1 cellular context compared by ENCODE assay signal in the genomic region with DNA sequence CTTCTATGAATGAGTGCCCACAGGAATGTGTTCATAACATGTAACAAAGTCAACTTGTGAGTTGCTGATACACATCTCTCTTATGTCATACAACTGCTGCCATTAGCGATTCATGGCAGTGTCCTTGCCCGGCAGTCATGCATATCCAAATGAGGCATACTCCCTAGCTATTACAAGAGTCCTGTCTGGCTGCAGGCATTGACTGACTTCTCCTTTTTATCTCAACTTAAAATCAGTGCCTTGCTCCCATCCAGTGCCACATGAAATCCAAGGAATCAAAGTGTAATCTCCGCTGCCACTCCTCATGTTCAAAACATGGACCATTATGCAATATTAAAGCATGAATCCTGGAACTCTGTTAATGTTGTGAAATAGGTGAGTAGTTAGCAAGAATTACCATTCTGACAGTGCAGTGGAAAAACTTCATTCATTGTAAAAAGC.
TF ChIP-seq lines count a peak whose summit lies in the region.

No MANE protein-coding gene starts in this region.

TF ChIP-seq in GM12878, 131 proteins besides CTCF, POLR2A, EP300 and RAD21:
- TF ChIP-seq, protein P1, sequence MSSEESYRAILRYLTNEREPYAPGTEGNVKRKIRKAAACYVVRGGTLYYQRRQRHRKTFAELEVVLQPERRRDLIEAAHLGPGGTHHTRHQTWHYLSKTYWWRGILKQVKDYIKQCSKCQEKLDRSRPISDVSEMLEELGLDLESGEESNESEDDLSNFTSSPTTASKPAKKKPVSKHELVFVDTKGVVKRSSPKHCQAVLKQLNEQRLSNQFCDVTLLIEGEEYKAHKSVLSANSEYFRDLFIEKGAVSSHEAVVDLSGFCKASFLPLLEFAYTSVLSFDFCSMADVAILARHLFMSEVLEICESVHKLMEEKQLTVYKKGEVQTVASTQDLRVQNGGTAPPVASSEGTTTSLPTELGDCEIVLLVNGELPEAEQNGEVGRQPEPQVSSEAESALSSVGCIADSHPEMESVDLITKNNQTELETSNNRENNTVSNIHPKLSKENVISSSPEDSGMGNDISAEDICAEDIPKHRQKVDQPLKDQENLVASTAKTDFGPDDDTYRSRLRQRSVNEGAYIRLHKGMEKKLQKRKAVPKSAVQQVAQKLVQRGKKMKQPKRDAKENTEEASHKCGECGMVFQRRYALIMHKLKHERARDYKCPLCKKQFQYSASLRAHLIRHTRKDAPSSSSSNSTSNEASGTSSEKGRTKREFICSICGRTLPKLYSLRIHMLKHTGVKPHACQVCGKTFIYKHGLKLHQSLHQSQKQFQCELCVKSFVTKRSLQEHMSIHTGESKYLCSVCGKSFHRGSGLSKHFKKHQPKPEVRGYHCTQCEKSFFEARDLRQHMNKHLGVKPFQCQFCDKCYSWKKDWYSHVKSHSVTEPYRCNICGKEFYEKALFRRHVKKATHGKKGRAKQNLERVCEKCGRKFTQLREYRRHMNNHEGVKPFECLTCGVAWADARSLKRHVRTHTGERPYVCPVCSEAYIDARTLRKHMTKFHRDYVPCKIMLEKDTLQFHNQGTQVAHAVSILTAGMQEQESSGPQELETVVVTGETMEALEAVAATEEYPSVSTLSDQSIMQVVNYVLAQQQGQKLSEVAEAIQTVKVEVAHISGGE (CRISPR knock-in tag; IDR thresholded peaks at IDR 0.05) = no peak
- no peak for TF ChIP-seq PML (IDR thresholded peaks at IDR 0.05; ENCODE audit: low read length)
- no peak for TF ChIP-seq ZNF24 (IDR thresholded peaks at IDR 0.05)
- TF ChIP-seq GABPA (IDR thresholded peaks at IDR 0.05; ENCODE audit: low read depth) = no peak
- no peak for TF ChIP-seq NR2F1 (conservative IDR thresholded peaks at IDR 0.05)
- TF ChIP-seq NFXL1 (IDR thresholded peaks at IDR 0.05; ENCODE audit: borderline replicate concordance) = no peak
- TF ChIP-seq ZZZ3 (IDR thresholded peaks at IDR 0.05; ENCODE audit: control insufficient read depth, insufficient read length, low read depth) = no peak
- no peak for TF ChIP-seq IKZF2 (IDR thresholded peaks at IDR 0.05)
- TF ChIP-seq, protein P2, sequence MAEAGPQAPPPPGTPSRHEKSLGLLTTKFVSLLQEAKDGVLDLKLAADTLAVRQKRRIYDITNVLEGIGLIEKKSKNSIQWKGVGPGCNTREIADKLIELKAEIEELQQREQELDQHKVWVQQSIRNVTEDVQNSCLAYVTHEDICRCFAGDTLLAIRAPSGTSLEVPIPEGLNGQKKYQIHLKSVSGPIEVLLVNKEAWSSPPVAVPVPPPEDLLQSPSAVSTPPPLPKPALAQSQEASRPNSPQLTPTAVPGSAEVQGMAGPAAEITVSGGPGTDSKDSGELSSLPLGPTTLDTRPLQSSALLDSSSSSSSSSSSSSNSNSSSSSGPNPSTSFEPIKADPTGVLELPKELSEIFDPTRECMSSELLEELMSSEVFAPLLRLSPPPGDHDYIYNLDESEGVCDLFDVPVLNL (IDR thresholded peaks at IDR 0.05; ENCODE audit: low read depth, low read length) = no peak
- TF ChIP-seq SREBF2 (IDR thresholded peaks at IDR 0.05; ENCODE audit: low read length) = no peak
- TF ChIP-seq ZNF217 (IDR thresholded peaks at IDR 0.05) = no peak
- no peak for TF ChIP-seq BCL11A (IDR thresholded peaks at IDR 0.05; ENCODE audit: low read depth, low read length)
- TF ChIP-seq SPI1 (IDR thresholded peaks at IDR 0.05; ENCODE audit: borderline replicate concordance, insufficient read depth, low read depth, low read length) = no peak
- no peak for TF ChIP-seq RFX5 (IDR thresholded peaks at IDR 0.05; ENCODE audit: low read depth, low read length)
- TF ChIP-seq NR2C2 (IDR thresholded peaks at IDR 0.05; ENCODE audit: borderline replicate concordance, control insufficient read depth, insufficient read length, low read depth) = no peak
- TF ChIP-seq, protein P3, sequence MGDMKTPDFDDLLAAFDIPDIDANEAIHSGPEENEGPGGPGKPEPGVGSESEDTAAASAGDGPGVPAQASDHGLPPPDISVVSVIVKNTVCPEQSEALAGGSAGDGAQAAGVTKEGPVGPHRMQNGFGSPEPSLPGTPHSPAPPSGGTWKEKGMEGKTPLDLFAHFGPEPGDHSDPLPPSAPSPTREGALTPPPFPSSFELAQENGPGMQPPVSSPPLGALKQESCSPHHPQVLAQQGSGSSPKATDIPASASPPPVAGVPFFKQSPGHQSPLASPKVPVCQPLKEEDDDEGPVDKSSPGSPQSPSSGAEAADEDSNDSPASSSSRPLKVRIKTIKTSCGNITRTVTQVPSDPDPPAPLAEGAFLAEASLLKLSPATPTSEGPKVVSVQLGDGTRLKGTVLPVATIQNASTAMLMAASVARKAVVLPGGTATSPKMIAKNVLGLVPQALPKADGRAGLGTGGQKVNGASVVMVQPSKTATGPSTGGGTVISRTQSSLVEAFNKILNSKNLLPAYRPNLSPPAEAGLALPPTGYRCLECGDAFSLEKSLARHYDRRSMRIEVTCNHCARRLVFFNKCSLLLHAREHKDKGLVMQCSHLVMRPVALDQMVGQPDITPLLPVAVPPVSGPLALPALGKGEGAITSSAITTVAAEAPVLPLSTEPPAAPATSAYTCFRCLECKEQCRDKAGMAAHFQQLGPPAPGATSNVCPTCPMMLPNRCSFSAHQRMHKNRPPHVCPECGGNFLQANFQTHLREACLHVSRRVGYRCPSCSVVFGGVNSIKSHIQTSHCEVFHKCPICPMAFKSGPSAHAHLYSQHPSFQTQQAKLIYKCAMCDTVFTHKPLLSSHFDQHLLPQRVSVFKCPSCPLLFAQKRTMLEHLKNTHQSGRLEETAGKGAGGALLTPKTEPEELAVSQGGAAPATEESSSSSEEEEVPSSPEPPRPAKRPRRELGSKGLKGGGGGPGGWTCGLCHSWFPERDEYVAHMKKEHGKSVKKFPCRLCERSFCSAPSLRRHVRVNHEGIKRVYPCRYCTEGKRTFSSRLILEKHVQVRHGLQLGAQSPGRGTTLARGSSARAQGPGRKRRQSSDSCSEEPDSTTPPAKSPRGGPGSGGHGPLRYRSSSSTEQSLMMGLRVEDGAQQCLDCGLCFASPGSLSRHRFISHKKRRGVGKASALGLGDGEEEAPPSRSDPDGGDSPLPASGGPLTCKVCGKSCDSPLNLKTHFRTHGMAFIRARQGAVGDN (IDR thresholded peaks at IDR 0.05) = no peak
- TF ChIP-seq, protein P4, sequence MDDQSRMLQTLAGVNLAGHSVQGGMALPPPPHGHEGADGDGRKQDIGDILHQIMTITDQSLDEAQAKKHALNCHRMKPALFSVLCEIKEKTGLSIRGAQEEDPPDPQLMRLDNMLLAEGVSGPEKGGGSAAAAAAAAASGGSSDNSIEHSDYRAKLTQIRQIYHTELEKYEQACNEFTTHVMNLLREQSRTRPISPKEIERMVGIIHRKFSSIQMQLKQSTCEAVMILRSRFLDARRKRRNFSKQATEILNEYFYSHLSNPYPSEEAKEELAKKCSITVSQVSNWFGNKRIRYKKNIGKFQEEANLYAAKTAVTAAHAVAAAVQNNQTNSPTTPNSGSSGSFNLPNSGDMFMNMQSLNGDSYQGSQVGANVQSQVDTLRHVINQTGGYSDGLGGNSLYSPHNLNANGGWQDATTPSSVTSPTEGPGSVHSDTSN (IDR thresholded peaks at IDR 0.05; ENCODE audit: insufficient replicate concordance, low read depth, low read length) = no peak
- TF ChIP-seq, protein P5, sequence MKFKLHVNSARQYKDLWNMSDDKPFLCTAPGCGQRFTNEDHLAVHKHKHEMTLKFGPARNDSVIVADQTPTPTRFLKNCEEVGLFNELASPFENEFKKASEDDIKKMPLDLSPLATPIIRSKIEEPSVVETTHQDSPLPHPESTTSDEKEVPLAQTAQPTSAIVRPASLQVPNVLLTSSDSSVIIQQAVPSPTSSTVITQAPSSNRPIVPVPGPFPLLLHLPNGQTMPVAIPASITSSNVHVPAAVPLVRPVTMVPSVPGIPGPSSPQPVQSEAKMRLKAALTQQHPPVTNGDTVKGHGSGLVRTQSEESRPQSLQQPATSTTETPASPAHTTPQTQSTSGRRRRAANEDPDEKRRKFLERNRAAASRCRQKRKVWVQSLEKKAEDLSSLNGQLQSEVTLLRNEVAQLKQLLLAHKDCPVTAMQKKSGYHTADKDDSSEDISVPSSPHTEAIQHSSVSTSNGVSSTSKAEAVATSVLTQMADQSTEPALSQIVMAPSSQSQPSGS (IDR thresholded peaks at IDR 0.05; ENCODE audit: low read length) = no peak
